In genomic region chr20:17870063-17870740, GRCh38 we compare ENCODE assay signal across 22 cellular contexts.
DNase-seq lines count a peak whose midpoint lies in the region; ATAC-seq and TF ChIP-seq lines count a peak whose summit lies in the region.
"Had no signal": no experiment of that assay in that cellular context is flagged by ENCODE, and none has a peak within 500 bp of the region (broad histone marks: within the 10 kb centered on the region; RNA-seq: fewer than 3 reads in every experiment).

No MANE protein-coding gene starts in this region.

- no peaks in the 10 kb centered on the region for H4K20me1 ChIP-seq in GM23248 (ENCODE audit: insufficient read depth)
- H4K20me1 ChIP-seq: BLaER1 treated with 17β-estradiol and CSF1 and Interleukin-3, amounts not matched to agents 10 nM and 100 nM had no signal

- no peak overlapping the region for H3K27ac ChIP-seq in GM23248
- peak overlapping the region in 1 of 2 donors; percentile 67 for H3K27ac ChIP-seq in ovary
- H3K27ac ChIP-seq: BLaER1 treated with 17β-estradiol and CSF1 and Interleukin-3, amounts not matched to agents 10 nM and 100 nM; testis had no signal

- H3K4me2 ChIP-seq in GM23248 (ENCODE audit: unreplicated experiment): peak overlapping the region; percentile 80

- TF ChIP-seq EP300 in ovary (IDR thresholded peaks at IDR 0.05): no peak

- WGBS in GM23248 (ENCODE audit: low coverage in 1 of 2, low lambda C conversion rate in 2 of 2, missing lambda C conversion rate in 2 of 2), 2 experiments: 4 to 15% methylated on average over 18 of the region's 18 CpGs
- WGBS in ovary, 3 donors: 14 to 17% (median 14%) methylated on average over 15 to 18 of the region's 18 CpGs

- H3K27me3 ChIP-seq in GM23248 (replicated peaks; ENCODE audit: insufficient read depth) (no peaks in the 10 kb centered on the region), ovary (no peaks in the 10 kb centered on the region)
- H3K27me3 ChIP-seq: esophagus muscularis mucosa, testis had no signal

- H3K36me3 Mint-ChIP-seq in naive thymus-derived CD8-positive, alpha-beta T cell: no peaks in the 10 kb centered on the region
- H3K36me3 Mint-ChIP-seq: activated naive CD8-positive, alpha-beta T cell had no signal

- no peak overlapping the region for H3K4me3 Mint-ChIP-seq in naive thymus-derived CD8-positive, alpha-beta T cell
- H3K4me3 Mint-ChIP-seq: activated CD4-positive, alpha-beta T cell treated with anti-CD3 and anti-CD28 coated beads, Interleukin-2, amount 10 ng/mL, durations not matched to agents 7 days and 5 days; activated naive CD8-positive, alpha-beta T cell; neural crest cell had no signal

- no peaks in the 10 kb centered on the region for H3K9me3 Mint-ChIP-seq in naive thymus-derived CD8-positive, alpha-beta T cell
- H3K9me3 Mint-ChIP-seq: activated CD4-positive, alpha-beta T cell treated with anti-CD3 and anti-CD28 coated beads, Interleukin-2, amount 10 ng/mL, durations not matched to agents 7 days and 5 days; neural crest cell had no signal

- H2AFZ ChIP-seq in GM23248: peak overlapping the region; percentile 82

- H3K27ac Mint-ChIP-seq in naive thymus-derived CD8-positive, alpha-beta T cell: no peak overlapping the region
- H3K27ac Mint-ChIP-seq: activated naive CD8-positive, alpha-beta T cell had no signal

- TF ChIP-seq CTCF in ovary (IDR thresholded peaks at IDR 0.05): no peak

- peak overlapping the region; percentile 73 for H3K9ac ChIP-seq in GM23248
- H3K9ac ChIP-seq: BLaER1 treated with 17β-estradiol and CSF1 and Interleukin-3, amounts not matched to agents 10 nM and 100 nM had no signal

- H3K9me2 ChIP-seq in GM23248 (ENCODE audit: insufficient read depth): no peaks in the 10 kb centered on the region

- peaks cover 4 to 17% (median 6%) of the 10 kb centered on the region in 5 donors for H3K27me3 Mint-ChIP-seq in naive thymus-derived CD8-positive, alpha-beta T cell

- TF ChIP-seq POLR2A in ovary (IDR thresholded peaks at IDR 0.05): no peak

- POLR2A ChIA-PET in naive thymus-derived CD8-positive, alpha-beta T cell (lab: Charles Lee): no interaction called here

- DNase-seq in AG08395 (ENCODE audit: low spot score) (peak; percentile 44), GM23248 (peak; percentile 71), fibroblast of gingiva (ENCODE audit: low read depth) (peak; percentile 49), ovary (peak; percentile 60 to 74 (median 62)), Ammon's horn (ENCODE audit: low spot score) (no peak)
- DNase-seq in naive thymus-derived CD8-positive, alpha-beta T cell: no peak
- DNase-seq: activated CD4-positive, alpha-beta T cell treated with anti-CD3 and anti-CD28 coated beads, Interleukin-2, amount 10 ng/mL, durations not matched to agents 7 days and 5 days; NCI-H1105 treated with DMSO at 0.1 percent for 48 hours; NCI-H2171 treated with DMSO at 0.1 percent for 48 hours; NCI-H748 treated with DMSO at 0.1 percent for 48 hours; retina; stimulated activated CD4-positive, alpha-beta T cell treated with anti-CD3 and anti-CD28 coated beads, Interleukin-4, amount 100 ng/mL, for 24 hours; stimulated activated CD8-positive, alpha-beta memory T cell treated with anti-CD3 and anti-CD28 coated beads, Interleukin-4, amount 100 ng/mL, for 48 hours; testis had no signal

- H3F3A ChIP-seq in GM23248 (ENCODE audit: insufficient read depth): peaks cover 22% of the 10 kb centered on the region

- H3K36me3 ChIP-seq in GM23248 (ENCODE audit: low read depth): no peaks in the 10 kb centered on the region
- H3K36me3 ChIP-seq in ovary: no peaks in the 10 kb centered on the region
- H3K36me3 ChIP-seq: BLaER1 treated with 17β-estradiol and CSF1 and Interleukin-3, amounts not matched to agents 10 nM and 100 nM; esophagus muscularis mucosa had no signal

- H3K4me3 ChIP-seq in GM23248: peak overlapping the region; percentile 56; the same call in 1 of the 2 replicates
- H3K4me3 ChIP-seq in ovary: no peak overlapping the region
- H3K4me3 ChIP-seq: BLaER1 treated with 17β-estradiol and CSF1 and Interleukin-3, amounts not matched to agents 10 nM and 100 nM; testis had no signal

- in situ Hi-C loops in GM23248 (cut with MboI): no loop called here

- H3K4me1 ChIP-seq in GM23248 (ENCODE audit: insufficient read depth) (peaks cover 14% of the 10 kb centered on the region), ovary (ENCODE audit: insufficient read depth) (peaks cover 11% of the 10 kb centered on the region)

- H3K79me2 ChIP-seq in GM23248 (ENCODE audit: insufficient read depth): no peaks in the 10 kb centered on the region

- no peaks in the 10 kb centered on the region for H3K9me3 ChIP-seq in GM23248 (ENCODE audit: low read depth)
- H3K9me3 ChIP-seq in ovary: no peaks in the 10 kb centered on the region
- H3K9me3 ChIP-seq: BLaER1 treated with 17β-estradiol and CSF1 and Interleukin-3, amounts not matched to agents 10 nM and 100 nM; esophagus muscularis mucosa; testis had no signal

- no peak for ATAC-seq in naive thymus-derived CD8-positive, alpha-beta T cell
- ATAC-seq in HG02852 (IDR thresholded peaks at IDR 0.05; ENCODE audit: unreplicated experiment) (no peak), HG02970 (IDR thresholded peaks at IDR 0.05; ENCODE audit: low FRiP score, unreplicated experiment) (no peak)
- ATAC-seq: Panc1, SK-N-SH treated with all-trans-retinoic acid at 6 μM for 48 hours had no signal

- H3K4me1 Mint-ChIP-seq in naive thymus-derived CD8-positive, alpha-beta T cell: peaks cover 4 to 18% (median 9%) of the 10 kb centered on the region in 4 donors

- intact Hi-C loops in ovary (cut with DNase I): loop anchor here in 1 of 4 donors (10.0 kb wide), 1 partner anchor 85 kb away; no protein-coding TSS in a partner anchor

Comparison
In these comparisons a context has a peak if more than half of its experiments do, and no peak if none do; other contexts are left out.
1. DNase-seq: peak in AG08395 (single experiment), GM23248 (single experiment), fibroblast of gingiva (single experiment) and ovary (5 of 5); none in Ammon's horn (single experiment) and naive thymus-derived CD8-positive, alpha-beta T cell (0 of 10).